Comparison of ENCODE assay signal across 8 cellular contexts in the genomic region with DNA sequence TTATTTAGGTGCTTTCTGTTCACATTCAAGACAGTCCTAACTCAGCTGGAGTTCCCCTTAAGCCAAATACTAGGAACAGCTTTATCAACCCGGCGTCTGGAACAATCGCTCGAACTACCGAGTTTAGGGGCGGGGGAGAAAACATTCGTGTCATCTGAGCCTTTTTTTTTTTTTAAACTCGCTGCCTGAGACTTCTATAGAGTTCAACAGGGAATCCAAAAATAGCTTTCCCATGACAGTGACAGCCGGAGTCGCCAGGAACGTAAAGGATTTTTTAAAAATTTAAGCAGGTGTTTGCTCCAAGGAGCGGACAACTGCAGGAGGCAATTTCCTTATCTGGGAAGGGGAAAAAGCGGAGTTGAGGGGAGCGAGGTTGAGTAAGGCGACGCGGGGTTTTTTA. TPM values are rescaled to one million over a fixed set of nuclear protein-coding genes. Genes with fewer than 3 reads are reported as not detected.
DNase-seq lines count a peak whose midpoint lies in the region; ATAC-seq and TF ChIP-seq lines count a peak whose summit lies in the region.

No MANE protein-coding gene starts in this region.

- WGBS in heart left ventricle, 4 donors = 0 to 1% (median 1%) methylated on average over 17 of the region's 17 CpGs
- under 1% methylated on average over 17 of the region's 17 CpGs for WGBS in prostate gland

- peak overlapping the region; percentile 97 for H3K27ac Mint-ChIP-seq in activated naive CD4-positive, alpha-beta T cell treated with anti-CD3 and anti-CD28 coated beads, Interleukin-2, amount 50 U/mL, for 24 hours

- H3K4me1 ChIP-seq in heart left ventricle = peaks cover 0 to 46% (median 25%) of the 10 kb centered on the region in 12 donors
- no peaks in the 10 kb centered on the region for H3K4me1 ChIP-seq in prostate gland (replicated peaks)

- no peak for TF ChIP-seq POLR2A in heart left ventricle (IDR thresholded peaks at IDR 0.05)
- TF ChIP-seq POLR2A in prostate gland (IDR thresholded peaks at IDR 0.05) = no peak

- intact Hi-C loops in heart left ventricle (cut with DNase I) = loop anchor here in 1 of 10 donors (10.0 kb wide), 1 partner anchor 1594 kb away; a partner anchor contains a TSS
- intact Hi-C loops in prostate gland (cut with DNase I) = no loop called here

- H3K27me3 Mint-ChIP-seq in activated naive CD4-positive, alpha-beta T cell treated with anti-CD3 and anti-CD28 coated beads, Interleukin-2, amount 50 U/mL, for 24 hours = peaks cover 3% of the 10 kb centered on the region

- H3K27ac ChIP-seq in heart left ventricle (peak overlapping the region; percentile 73 to 96 (median 89)), prostate gland (peak overlapping the region; percentile 83 to 87)

- DNase-seq in AG20443 (ENCODE audit: low spot score) (peak; percentile 21), NAMALWA (ENCODE audit: low spot score) (peak; percentile 33), heart left ventricle (no peak), prostate gland (ENCODE audit: low spot score) (no peak), 8988T (no peak), SHP77 (lab: John Stamatoyannopoulos, UW) (no peak)

- TF ChIP-seq CTCF in heart left ventricle (IDR thresholded peaks at IDR 0.05) (no peak), prostate gland (IDR thresholded peaks at IDR 0.05) (no peak)

- H3K36me3 ChIP-seq in heart left ventricle = peaks cover 0 to 1% (median 0%) of the 10 kb centered on the region in 9 donors
- H3K36me3 ChIP-seq in prostate gland = no peaks in the 10 kb centered on the region

- ATAC-seq in GM19023 (IDR thresholded peaks at IDR 0.05; ENCODE audit: unreplicated experiment) (peak; percentile 9), heart left ventricle (peak in 3 of 4 donors; percentile 9 to 38 (median 25))

- H3K27me3 ChIP-seq in heart left ventricle (no peaks in the 10 kb centered on the region), prostate gland (replicated peaks; ENCODE audit: insufficient read depth) (no peaks in the 10 kb centered on the region)

- no peaks in the 10 kb centered on the region for H3K9me3 Mint-ChIP-seq in activated naive CD4-positive, alpha-beta T cell treated with anti-CD3 and anti-CD28 coated beads, Interleukin-2, amount 50 U/mL, for 24 hours

- H3K36me3 Mint-ChIP-seq in activated naive CD4-positive, alpha-beta T cell treated with anti-CD3 and anti-CD28 coated beads, Interleukin-2, amount 50 U/mL, for 24 hours = peaks cover 2% of the 10 kb centered on the region

- H3K9me3 ChIP-seq in heart left ventricle (peaks cover 0 to 12% (median 6%) of the 10 kb centered on the region in 12 donors), prostate gland (no peaks in the 10 kb centered on the region)

- H3K4me3 ChIP-seq in heart left ventricle (peak overlapping the region; percentile 62 to 98 (median 86)), prostate gland (peak overlapping the region; percentile 62 to 80)

- peaks cover 44% of the 10 kb centered on the region for H3K4me1 Mint-ChIP-seq in activated naive CD4-positive, alpha-beta T cell treated with anti-CD3 and anti-CD28 coated beads, Interleukin-2, amount 50 U/mL, for 24 hours

- peak overlapping the region; percentile 99 for H3K4me3 Mint-ChIP-seq in activated naive CD4-positive, alpha-beta T cell treated with anti-CD3 and anti-CD28 coated beads, Interleukin-2, amount 50 U/mL, for 24 hours

RNA-seq across cellular contexts. Expression of a gene that starts 0.8 kb away (rescaled TPM):
- total RNA-seq in heart left ventricle (10 to 100 TPM; 10.1 to 17.4 (median 15.1) TPM), prostate gland (10 to 100 TPM; 10.3 to 19.0 TPM)
- polyA plus RNA-seq in heart left ventricle = 1 to 10 TPM; 2.7 to 6.6 TPM

RNA-seq across cellular contexts. Expression of a gene that starts 58.5 kb away (rescaled TPM):
- total RNA-seq in heart left ventricle (1 to 10 TPM in 7 of 9 donors, under 1 TPM in 2; 0.44 to 2.6 (median 1.6) TPM), prostate gland (1 to 10 TPM in 1 of 2 donors, under 1 TPM in 1; 0.91 to 1.4 TPM)
- polyA plus RNA-seq in heart left ventricle = under 1 TPM; 0.51 to 0.80 TPM

Comparison
In these comparisons a context has a peak if more than half of its experiments do, and no peak if none do; other contexts are left out.
1. DNase-seq: peak in AG20443 (single experiment) and NAMALWA (single experiment); none in heart left ventricle (0 of 5), prostate gland (single experiment), 8988T (single experiment) and SHP77 (0 of 2).